Comparison of ENCODE assay signal across 9 cellular contexts in the genomic region with DNA sequence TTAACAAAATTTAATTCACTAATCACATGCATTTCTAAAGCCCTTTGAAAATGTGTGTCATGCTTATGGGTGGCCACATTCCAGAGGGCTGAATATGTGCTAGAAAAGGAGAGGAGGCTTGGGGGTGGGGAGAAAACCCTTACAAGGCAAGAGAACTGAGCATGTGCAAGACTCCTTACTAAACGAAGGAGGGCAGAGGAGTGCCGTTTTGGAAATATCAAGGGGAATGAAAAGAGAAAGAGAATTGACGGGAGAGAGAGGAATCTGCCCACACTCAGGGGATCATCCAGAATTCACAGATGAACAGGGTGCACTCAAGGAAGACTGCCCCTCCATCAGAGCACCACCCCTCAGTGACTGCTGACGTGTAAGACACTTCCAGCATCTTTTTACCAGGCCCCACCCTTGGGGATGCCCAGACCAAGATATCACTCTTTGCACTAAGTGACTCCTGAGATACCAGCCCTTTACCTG. TPM values are rescaled to one million over a fixed set of nuclear protein-coding genes. Genes with fewer than 3 reads are reported as not detected.
DNase-seq lines count a peak whose midpoint lies in the region; ATAC-seq, FAIRE-seq and TF ChIP-seq lines count a peak whose summit lies in the region.
"Had no signal": no experiment of that assay in that cellular context is flagged by ENCODE, and none has a peak within 500 bp of the region (broad histone marks: within the 10 kb centered on the region; RNA-seq: fewer than 3 reads in every experiment).

No MANE protein-coding gene starts in this region.

- no peak overlapping the region for H3K27ac Mint-ChIP-seq in activated CD4-positive, alpha-beta T cell treated with anti-CD3 and anti-CD28 coated beads, Interleukin-2, amount 10 ng/mL, durations not matched to agents 24 days and 14 days
- no peak overlapping the region for H3K27ac Mint-ChIP-seq in activated CD4-positive, alpha-beta T cell treated with anti-CD3 and anti-CD28 coated beads, Interleukin-2, amount 10 ng/mL, durations not matched to agents 7 days and 5 days

- FAIRE-seq in small intestine (lab: Jason Lieb, UNC) = no peak

- CTCF ChIA-PET in activated CD4-positive, alpha-beta T cell treated with anti-CD3 and anti-CD28 coated beads, Interleukin-2, amount 10 ng/mL, durations not matched to agents 7 days and 5 days (lab: Charles Lee) = no interaction called here

- peaks cover 11% of the 10 kb centered on the region for H3K27me3 Mint-ChIP-seq in activated CD4-positive, alpha-beta T cell treated with anti-CD3 and anti-CD28 coated beads, Interleukin-2, amount 10 ng/mL, durations not matched to agents 24 days and 14 days
- peaks cover 2% of the 10 kb centered on the region for H3K27me3 Mint-ChIP-seq in activated CD4-positive, alpha-beta T cell treated with anti-CD3 and anti-CD28 coated beads, Interleukin-2, amount 10 ng/mL, durations not matched to agents 7 days and 5 days

- H3K36me3 Mint-ChIP-seq in activated CD4-positive, alpha-beta T cell treated with anti-CD3 and anti-CD28 coated beads, Interleukin-2, amount 10 ng/mL, durations not matched to agents 24 days and 14 days (ENCODE audit: low read depth) = no peaks in the 10 kb centered on the region
- H3K36me3 Mint-ChIP-seq in activated CD4-positive, alpha-beta T cell treated with anti-CD3 and anti-CD28 coated beads, Interleukin-2, amount 10 ng/mL, durations not matched to agents 7 days and 5 days (ENCODE audit: low read depth) = no peaks in the 10 kb centered on the region

- no peaks in the 10 kb centered on the region for H3K36me3 ChIP-seq in colonic mucosa
- H3K36me3 ChIP-seq in right lobe of liver = no peaks in the 10 kb centered on the region
- no peaks in the 10 kb centered on the region for H3K36me3 ChIP-seq in vagina
- H3K36me3 ChIP-seq in small intestine (ENCODE audit: control insufficient read depth in 2 of 2, insufficient read depth in 2 of 2, low read length in 2 of 2) = no peaks in the 10 kb centered on the region
- H3K36me3 ChIP-seq: BLaER1 had no signal

- 78% methylated on average over 3 of the region's 4 CpGs for WGBS in right lobe of liver (ENCODE audit: insufficient coverage, low coverage, low lambda C conversion rate, missing lambda C conversion rate)
- 55 to 76% (median 72%) methylated on average over 4 of the region's 4 CpGs for WGBS in small intestine, 3 donors

- intact Hi-C loops in activated CD4-positive, alpha-beta T cell treated with anti-CD3 and anti-CD28 coated beads, Interleukin-2, amount 10 ng/mL, durations not matched to agents 24 days and 14 days (cut with micrococcal nuclease) = no loop called here
- intact Hi-C loops in colonic mucosa (cut with DNase I) (no loop called here), right lobe of liver (cut with DNase I) (no loop called here), vagina (cut with DNase I) (no loop called here)

- no peak for ATAC-seq in right lobe of liver
- ATAC-seq in GM21390 (IDR thresholded peaks at IDR 0.05; ENCODE audit: unreplicated experiment) = no peak
- no peak for ATAC-seq in GM18858 (IDR thresholded peaks at IDR 0.05; ENCODE audit: unreplicated experiment)

- POLR2A ChIA-PET in activated CD4-positive, alpha-beta T cell treated with anti-CD3 and anti-CD28 coated beads, Interleukin-2, amount 10 ng/mL, durations not matched to agents 7 days and 5 days (lab: Charles Lee) = no interaction called here

- H3K4me3 ChIP-seq in colonic mucosa (no peak overlapping the region), right lobe of liver (no peak overlapping the region), vagina (peak overlapping the region; percentile 15 to 30), small intestine (ENCODE audit: low read depth in 1 of 2, low read length in 2 of 2) (no peak overlapping the region)
- H3K4me3 ChIP-seq: BLaER1 had no signal

- peaks cover 6% of the 10 kb centered on the region for H3K4me1 Mint-ChIP-seq in activated CD4-positive, alpha-beta T cell treated with anti-CD3 and anti-CD28 coated beads, Interleukin-2, amount 10 ng/mL, durations not matched to agents 24 days and 14 days
- H3K4me1 Mint-ChIP-seq in activated CD4-positive, alpha-beta T cell treated with anti-CD3 and anti-CD28 coated beads, Interleukin-2, amount 10 ng/mL, durations not matched to agents 7 days and 5 days = peaks cover 5% of the 10 kb centered on the region

- H3K27ac ChIP-seq in colonic mucosa = no peak overlapping the region
- H3K27ac ChIP-seq in right lobe of liver = peak overlapping the region in 2 of 3 donors; percentile 77 to 88
- H3K27ac ChIP-seq in vagina = peak overlapping the region; percentile 68
- peak overlapping the region in 1 of 2 donors; percentile 28 for H3K27ac ChIP-seq in small intestine (ENCODE audit: low read depth in 1 of 2, low read length in 1 of 2)
- H3K27ac ChIP-seq: BLaER1 had no signal

- H3K27me3 ChIP-seq in colonic mucosa = no peaks in the 10 kb centered on the region
- H3K27me3 ChIP-seq in right lobe of liver = no peaks in the 10 kb centered on the region
- no peaks in the 10 kb centered on the region for H3K27me3 ChIP-seq in vagina
- no peaks in the 10 kb centered on the region for H3K27me3 ChIP-seq in small intestine (ENCODE audit: control insufficient read depth in 2 of 2, insufficient read depth in 2 of 2, low read length in 2 of 2)
- H3K27me3 ChIP-seq: BLaER1 had no signal

- H3K9me3 Mint-ChIP-seq in activated CD4-positive, alpha-beta T cell treated with anti-CD3 and anti-CD28 coated beads, Interleukin-2, amount 10 ng/mL, durations not matched to agents 24 days and 14 days = no peaks in the 10 kb centered on the region
- H3K9me3 Mint-ChIP-seq in activated CD4-positive, alpha-beta T cell treated with anti-CD3 and anti-CD28 coated beads, Interleukin-2, amount 10 ng/mL, durations not matched to agents 7 days and 5 days = no peaks in the 10 kb centered on the region

- H3K9ac ChIP-seq in colonic mucosa (ENCODE audit: low read depth in 2 of 2, low read length in 2 of 2) = no peak overlapping the region
- H3K9ac ChIP-seq: BLaER1 had no signal

- DNase-seq in activated CD4-positive, alpha-beta T cell treated with anti-CD3 and anti-CD28 coated beads, Interleukin-2, amount 10 ng/mL, durations not matched to agents 24 days and 14 days = peak; percentile 37
- no peak for DNase-seq in activated CD4-positive, alpha-beta T cell treated with anti-CD3 and anti-CD28 coated beads, Interleukin-2, amount 10 ng/mL, durations not matched to agents 7 days and 5 days
- DNase-seq in colonic mucosa (peak; percentile 45), right lobe of liver (no peak), vagina (ENCODE audit: extremely low spot score in 2 of 2) (no peak), small intestine (no peak)

- TF ChIP-seq CTCF in colonic mucosa (IDR thresholded peaks at IDR 0.05) (no peak), right lobe of liver (IDR thresholded peaks at IDR 0.05) (no peak), vagina (IDR thresholded peaks at IDR 0.05) (no peak)

- TF ChIP-seq POLR2A in right lobe of liver (IDR thresholded peaks at IDR 0.05) (no peak), vagina (IDR thresholded peaks at IDR 0.05) (no peak)

- no peaks in the 10 kb centered on the region for H3K4me1 ChIP-seq in colonic mucosa
- H3K4me1 ChIP-seq in right lobe of liver = peaks cover 0 to 4% (median 0%) of the 10 kb centered on the region in 4 donors
- peaks cover 14% of the 10 kb centered on the region for H3K4me1 ChIP-seq in vagina
- H3K4me1 ChIP-seq in small intestine (ENCODE audit: control insufficient read depth in 2 of 2, insufficient read depth in 1 of 2, low read depth in 1 of 2, low read length in 1 of 2) = peaks cover 0 to 2% of the 10 kb centered on the region in 2 donors
- H3K4me1 ChIP-seq: BLaER1 had no signal

- no peak overlapping the region for H3K4me3 Mint-ChIP-seq in activated CD4-positive, alpha-beta T cell treated with anti-CD3 and anti-CD28 coated beads, Interleukin-2, amount 10 ng/mL, durations not matched to agents 24 days and 14 days
- H3K4me3 Mint-ChIP-seq in activated CD4-positive, alpha-beta T cell treated with anti-CD3 and anti-CD28 coated beads, Interleukin-2, amount 10 ng/mL, durations not matched to agents 7 days and 5 days = no peak overlapping the region

- H3K9me3 ChIP-seq in colonic mucosa (no peaks in the 10 kb centered on the region), right lobe of liver (no peaks in the 10 kb centered on the region), vagina (no peaks in the 10 kb centered on the region), small intestine (ENCODE audit: control insufficient read depth, low read depth) (no peaks in the 10 kb centered on the region)
- H3K9me3 ChIP-seq: BLaER1 had no signal

RNA-seq across cellular contexts. Expression of a gene that starts 37.9 kb away (rescaled TPM):
- total RNA-seq in activated CD4-positive, alpha-beta T cell treated with anti-CD3 and anti-CD28 coated beads, Interleukin-2, amount 10 ng/mL, durations not matched to agents 24 days and 14 days = 16.4 and 18.7 TPM in 2 replicates
- total RNA-seq in activated CD4-positive, alpha-beta T cell treated with anti-CD3 and anti-CD28 coated beads, Interleukin-2, amount 10 ng/mL, durations not matched to agents 7 days and 5 days = 10 to 100 TPM; 14.8 to 19.6 TPM
- total RNA-seq in colonic mucosa (10 to 100 TPM; 16.7 to 31.7 TPM), right lobe of liver (10 to 100 TPM; 10.3 to 30.4 (median 13.2) TPM), vagina (35.6 TPM)
- polyA plus RNA-seq in small intestine = 1 to 10 TPM; 5.9 to 8.5 (median 6.5) TPM

Comparison
In these comparisons a context has a peak if more than half of its experiments do, and no peak if none do; other contexts are left out.
1. DNase-seq: peak in activated CD4-positive, alpha-beta T cell treated with anti-CD3 and anti-CD28 coated beads, Interleukin-2, amount 10 ng/mL, durations not matched to agents 24 days and 14 days (single experiment) and colonic mucosa (single experiment); none in activated CD4-positive, alpha-beta T cell treated with anti-CD3 and anti-CD28 coated beads, Interleukin-2, amount 10 ng/mL, durations not matched to agents 7 days and 5 days (single experiment), right lobe of liver (0 of 3), vagina (0 of 2) and small intestine (single experiment).
2. H3K4me3 ChIP-seq: peak in vagina (2 of 2); none in colonic mucosa (single experiment), right lobe of liver (0 of 3) and small intestine (0 of 2).